ENCODE assay signal across 9 cellular contexts in genomic region chr1:112840631-112841624, GRCh38.
DNase-seq lines count a peak whose midpoint lies in the region; ATAC-seq and TF ChIP-seq lines count a peak whose summit lies in the region.
"Had no signal": no experiment of that assay in that cellular context is flagged by ENCODE, and none has a peak within 500 bp of the region (broad histone marks: within the 10 kb centered on the region; RNA-seq: fewer than 3 reads in every experiment).

No MANE protein-coding gene starts in this region.

- ATAC-seq in GM19468 (IDR thresholded peaks at IDR 0.05; ENCODE audit: extremely low read depth, unreplicated experiment) (peak; percentile 50), HG02884 (IDR thresholded peaks at IDR 0.05; ENCODE audit: unreplicated experiment) (no peak), HG03354 (IDR thresholded peaks at IDR 0.05; ENCODE audit: poor library complexity, severe bottlenecking, unreplicated experiment) (no peak)

- H3K27ac ChIP-seq in CD4-positive, alpha-beta memory T cell (ENCODE audit: low read depth, low read length): no peak overlapping the region
- H3K27ac ChIP-seq in ectodermal cell (ENCODE audit: insufficient read depth, low read depth, low read length, poor library complexity, severe bottlenecking): peak overlapping the region; percentile 50
- H3K27ac ChIP-seq: epithelial cell of prostate had no signal

- intact Hi-C loops in CD4-positive, alpha-beta memory T cell (cut with micrococcal nuclease): no loop called here

- no peak for TF ChIP-seq CTCF in NB4 (IDR thresholded peaks at IDR 0.05; ENCODE audit: low read depth, low read length)

- DNase-seq in CD4-positive, alpha-beta memory T cell: no peak
- peak; percentile 76 for DNase-seq in NB4 (ENCODE audit: low read depth)
- DNase-seq in iPS-NIHi11 (ENCODE audit: low spot score): no peak
- DNase-seq in NCI-H774 (lab: John Stamatoyannopoulos, UW): no peak

- CTCF ChIA-PET in CD4-positive, alpha-beta memory T cell (lab: Charles Lee; ENCODE audit: partially characterized antibody): no interaction called here

- H3K36me3 ChIP-seq in CD4-positive, alpha-beta memory T cell (ENCODE audit: insufficient read depth, low read length): no peaks in the 10 kb centered on the region
- no peaks in the 10 kb centered on the region for H3K36me3 ChIP-seq in ectodermal cell (ENCODE audit: control insufficient read depth, insufficient read depth, low read length)

- no peaks in the 10 kb centered on the region for H3K27me3 ChIP-seq in CD4-positive, alpha-beta memory T cell (ENCODE audit: insufficient read depth, low read length)
- H3K27me3 ChIP-seq in ectodermal cell (ENCODE audit: control insufficient read depth, insufficient read depth, low read length, poor library complexity, severe bottlenecking): no peaks in the 10 kb centered on the region

- no peak for TF ChIP-seq POLR2A in NB4 (IDR thresholded peaks at IDR 0.05; ENCODE audit: extremely low read depth, insufficient read length)

- peak overlapping the region in 3 of 7 donors; percentile 50 to 69 (median 69) for H3K27ac Mint-ChIP-seq in CD4-positive, alpha-beta memory T cell

- no peaks in the 10 kb centered on the region for H3K36me3 Mint-ChIP-seq in CD4-positive, alpha-beta memory T cell

- H3K27me3 Mint-ChIP-seq in CD4-positive, alpha-beta memory T cell: peaks cover 7 to 12% of the 10 kb centered on the region in 2 donors

- H3K4me3 Mint-ChIP-seq in CD4-positive, alpha-beta memory T cell: peak overlapping the region in 6 of 8 donors; percentile 18 to 74 (median 60)

- H3K9me3 ChIP-seq in CD4-positive, alpha-beta memory T cell (ENCODE audit: control insufficient read depth in 1 of 2, low read length in 2 of 2): no peaks in the 10 kb centered on the region
- H3K9me3 ChIP-seq in ectodermal cell (ENCODE audit: control insufficient read depth, low read length): no peaks in the 10 kb centered on the region

- 78 to 85% methylated on average over 6 of the region's 7 CpGs for WGBS in ectodermal cell, 2 experiments

- H3K9me3 Mint-ChIP-seq in CD4-positive, alpha-beta memory T cell: no peaks in the 10 kb centered on the region

- no peak overlapping the region for H3K4me3 ChIP-seq in CD4-positive, alpha-beta memory T cell (ENCODE audit: low read length in 2 of 2)
- H3K4me3 ChIP-seq in NB4 (ENCODE audit: low read depth, low read length) (no peak overlapping the region), ectodermal cell (ENCODE audit: insufficient read depth, low read depth, low read length) (no peak overlapping the region)

- H3K4me1 ChIP-seq in CD4-positive, alpha-beta memory T cell (ENCODE audit: insufficient read depth, low read length): peaks cover 18% of the 10 kb centered on the region
- H3K4me1 ChIP-seq in ectodermal cell (ENCODE audit: control insufficient read depth, insufficient read depth, low read length): peaks cover 8% of the 10 kb centered on the region

- POLR2A ChIA-PET in CD4-positive, alpha-beta memory T cell (lab: Charles Lee; ENCODE audit: partially characterized antibody): no interaction called here

- peaks cover 13 to 37% (median 20%) of the 10 kb centered on the region in 4 donors for H3K4me1 Mint-ChIP-seq in CD4-positive, alpha-beta memory T cell
